ENCODE assay signal across 8 cellular contexts in genomic region chr1:26921126-26921461, GRCh38. TPM values are rescaled to one million over a fixed set of nuclear protein-coding genes. Genes with fewer than 3 reads are reported as not detected.
DNase-seq lines count a peak whose midpoint lies in the region; ATAC-seq, FAIRE-seq and TF ChIP-seq lines count a peak whose summit lies in the region.

No MANE protein-coding gene starts in this region.

- H3K27me3 ChIP-seq in iPS-18a (ENCODE audit: control insufficient read depth, insufficient read depth, low read length) (no peaks in the 10 kb centered on the region), stomach (no peaks in the 10 kb centered on the region)

- peaks cover 9% of the 10 kb centered on the region for H3K27me3 Mint-ChIP-seq in HFFc6 (ENCODE audit: insufficient read depth)
- H3K27me3 Mint-ChIP-seq in activated T-helper 2 cell treated with anti-CD3 and anti-CD28 coated beads, Interferon-gamma antibody, Interleukin-2, Interleukin-4, amounts not matched to agents 10 μg/mL and 5 μg/mL and 100 μg/mL, durations not matched to agents 14 hours and 24 hours and 36 hours (ENCODE audit: low read depth) = no peaks in the 10 kb centered on the region

- H3K4me2 ChIP-seq in A549 = peak overlapping the region; percentile 66

- POLR2A ChIA-PET in A549 (lab: Yijun Ruan, JAX) = no interaction called here

- FAIRE-seq in A549 (lab: Jason Lieb, UNC) = no peak

- CTCF ChIA-PET in A549 (lab: Yijun Ruan, JAX) = interaction anchor here (0.6 to 1.4 kb wide), 2 partner anchors 34 to 562 kb away, joined by 3 read pairs; no protein-coding TSS in a partner anchor

- H3K9me3 ChIP-seq in A549 = no peaks in the 10 kb centered on the region
- H3K9me3 ChIP-seq in iPS-18a (ENCODE audit: control insufficient read depth, low read depth, low read length) = no peaks in the 10 kb centered on the region
- no peaks in the 10 kb centered on the region for H3K9me3 ChIP-seq in stomach

- intact Hi-C loops in activated T-helper 2 cell treated with anti-CD3 and anti-CD28 coated beads, Interferon-gamma antibody, Interleukin-2, Interleukin-4, amounts not matched to agents 10 μg/mL and 5 μg/mL and 100 μg/mL, durations not matched to agents 14 hours and 24 hours and 36 hours (cut with micrococcal nuclease) = loop anchor here (1.0 kb wide), 1 partner anchor 21 kb away; the partner anchor contains the start of gene GPATCH3
- intact Hi-C loops in stomach (cut with DNase I; ENCODE audit: low total_unique reads) = no loop called here

- TF ChIP-seq CTCF in A549 (IDR thresholded peaks at IDR 0.05) = no peak
- TF ChIP-seq CTCF in HFFc6 (IDR thresholded peaks at IDR 0.05) = no peak
- TF ChIP-seq CTCF in stomach (IDR thresholded peaks at IDR 0.05) = no peak

- in situ Hi-C loops in KBM-7 (cut with MboI; ENCODE audit: low pct_unique_long_range_greater_than_20kb, low sequenced_read_pairs) = no loop called here

- H3K36me3 ChIP-seq in iPS-18a (ENCODE audit: control insufficient read depth, low read depth, low read length) (peaks cover 19% of the 10 kb centered on the region), stomach (peaks cover 21 to 30% (median 27%) of the 10 kb centered on the region in 4 donors)

- peaks cover 24% of the 10 kb centered on the region; the same call in 1 of the 2 replicates for H3K36me3 Mint-ChIP-seq in HFFc6 (ENCODE audit: low read depth)
- H3K36me3 Mint-ChIP-seq in activated T-helper 2 cell treated with anti-CD3 and anti-CD28 coated beads, Interferon-gamma antibody, Interleukin-2, Interleukin-4, amounts not matched to agents 10 μg/mL and 5 μg/mL and 100 μg/mL, durations not matched to agents 14 hours and 24 hours and 36 hours (ENCODE audit: low read depth) = peaks cover 33% of the 10 kb centered on the region

- DNase-seq in A549 (ENCODE audit: low read depth in 1 of 2, low spot score in 1 of 2) (no peak), HFFc6 (no peak), stomach (no peak), Kasumi-1 (lab: John Stamatoyannopoulos, UW) (no peak), NCI-H2227 (lab: John Stamatoyannopoulos, UW; ENCODE audit: unreplicated experiment) (no peak), KBM-7 (no peak)
- no peak for DNase-seq in activated T-helper 2 cell treated with anti-CD3 and anti-CD28 coated beads, Interferon-gamma antibody, Interleukin-2, Interleukin-4, amounts not matched to agents 10 μg/mL and 5 μg/mL and 100 μg/mL, durations not matched to agents 14 hours and 24 hours and 36 hours (ENCODE audit: low spot score)

- peak; percentile 59 to 64 for ATAC-seq in A549

- no peak for TF ChIP-seq RAD21 in A549 (conservative IDR thresholded peaks at IDR 0.05 in 1 of 2, IDR thresholded peaks at IDR 0.05 in 1 of 2)

- TF ChIP-seq POLR2A in A549 (IDR thresholded peaks at IDR 0.05; ENCODE audit: low read length) = no peak
- no peak for TF ChIP-seq POLR2A in stomach (IDR thresholded peaks at IDR 0.05)

- TF ChIP-seq EP300 in A549 (IDR thresholded peaks at IDR 0.05) = no peak
- no peak for TF ChIP-seq EP300 in stomach (IDR thresholded peaks at IDR 0.05)

- H3K4me1 ChIP-seq in A549 = peaks cover 18% of the 10 kb centered on the region
- H3K4me1 ChIP-seq in iPS-18a (ENCODE audit: control insufficient read depth, low read depth, low read length) = peaks cover 7% of the 10 kb centered on the region
- peaks cover 16 to 51% (median 31%) of the 10 kb centered on the region in 4 donors for H3K4me1 ChIP-seq in stomach

- peak overlapping the region; percentile 97 for H3K4me3 Mint-ChIP-seq in HFFc6
- peak overlapping the region; percentile 94 for H3K4me3 Mint-ChIP-seq in activated T-helper 2 cell treated with anti-CD3 and anti-CD28 coated beads, Interferon-gamma antibody, Interleukin-2, Interleukin-4, amounts not matched to agents 10 μg/mL and 5 μg/mL and 100 μg/mL, durations not matched to agents 14 hours and 24 hours and 36 hours (ENCODE audit: low read depth)

- H3K9me3 Mint-ChIP-seq in HFFc6 = no peaks in the 10 kb centered on the region
- H3K9me3 Mint-ChIP-seq in activated T-helper 2 cell treated with anti-CD3 and anti-CD28 coated beads, Interferon-gamma antibody, Interleukin-2, Interleukin-4, amounts not matched to agents 10 μg/mL and 5 μg/mL and 100 μg/mL, durations not matched to agents 14 hours and 24 hours and 36 hours = no peaks in the 10 kb centered on the region

- WGBS in A549 (ENCODE audit: missing lambda C conversion rate) = 36% methylated on average over 5 of the region's 5 CpGs
- WGBS in stomach, 5 donors = 16 to 31% (median 25%) methylated on average over 5 of the region's 5 CpGs

- H3K27ac ChIP-seq in A549 = peak overlapping the region; percentile 34 to 98; a peak in 5 of 6 replicates
- H3K27ac ChIP-seq in iPS-18a (ENCODE audit: low read length) = peak overlapping the region; percentile 57
- peak overlapping the region; percentile 93 to 97 (median 93) for H3K27ac ChIP-seq in stomach

- H3K4me1 Mint-ChIP-seq in HFFc6 (ENCODE audit: low read depth) = peaks cover 36% of the 10 kb centered on the region
- H3K4me1 Mint-ChIP-seq in activated T-helper 2 cell treated with anti-CD3 and anti-CD28 coated beads, Interferon-gamma antibody, Interleukin-2, Interleukin-4, amounts not matched to agents 10 μg/mL and 5 μg/mL and 100 μg/mL, durations not matched to agents 14 hours and 24 hours and 36 hours (ENCODE audit: low read depth) = peaks cover 27% of the 10 kb centered on the region

- peak overlapping the region; percentile 97 for H3K27ac Mint-ChIP-seq in HFFc6
- peak overlapping the region; percentile 95 for H3K27ac Mint-ChIP-seq in activated T-helper 2 cell treated with anti-CD3 and anti-CD28 coated beads, Interferon-gamma antibody, Interleukin-2, Interleukin-4, amounts not matched to agents 10 μg/mL and 5 μg/mL and 100 μg/mL, durations not matched to agents 14 hours and 24 hours and 36 hours

- peak overlapping the region; percentile 96 for H3K9ac ChIP-seq in iPS-18a (ENCODE audit: low read length)

- peak overlapping the region; percentile 98 for H3K4me3 ChIP-seq in A549
- peak overlapping the region; percentile 97 for H3K4me3 ChIP-seq in iPS-18a (ENCODE audit: low read length)
- peak overlapping the region; percentile 77 to 99 (median 94) for H3K4me3 ChIP-seq in stomach

RNA-seq across cellular contexts. Expression of gene NUDC, which starts 0.4 kb away (rescaled TPM):
- 54.8 and 79.0 TPM in 2 replicates for polyA plus RNA-seq in A549 (2011; rRNA removed)
- polyA plus RNA-seq in A549 (2012; cell fraction: cytosol; rRNA removed) = 112 and 137 TPM in 2 replicates
- polyA plus RNA-seq in A549 (2012; cell fraction: nucleus; rRNA removed) = 50.6 and 56.6 TPM in 2 replicates
- polyA plus RNA-seq in A549 (2017; fragmentation: RNase III; extraction: RNeasy Plus Mini Kit Qiagen cat#74134 plus additional on column Dnase treatment) = 133 to 150 TPM (median 134 TPM) in 3 replicates
- polyA minus RNA-seq in A549 (2011; rRNA and poly(A)+ RNA removed) = 31.3 and 32.5 TPM in 2 replicates
- 10 to 100 TPM; 69.1 to 92.6 (median 87.6) TPM for total RNA-seq in HFFc6 (2021; fragmentation: NEBNext Ultra II Directional; extraction: Animal tissue kit (Norgen Biotek cat#: 25700))
- 133 and 134 TPM in 2 replicates for total RNA-seq in activated T-helper 2 cell treated with anti-CD3 and anti-CD28 coated beads, Interferon-gamma antibody, Interleukin-2, Interleukin-4, amounts not matched to agents 10 μg/mL and 5 μg/mL and 100 μg/mL, durations not matched to agents 14 hours and 24 hours and 36 hours
- 10 to 100 TPM; 20.0 to 88.1 (median 33.5) TPM for total RNA-seq in stomach
- polyA plus RNA-seq in stomach = 10 to 100 TPM; 58.6 to 80.6 (median 71.7) TPM

RNA-seq across cellular contexts. Expression of gene NR0B2, which starts 7.3 kb away (rescaled TPM):
- not detected in 2 replicates for polyA plus RNA-seq in A549 (2011; rRNA removed)
- polyA plus RNA-seq in A549 (2012; cell fraction: cytosol; rRNA removed) = not detected in 2 replicates
- polyA plus RNA-seq in A549 (2012; cell fraction: nucleus; rRNA removed) = not detected in 2 replicates
- polyA plus RNA-seq in A549 (2017; fragmentation: RNase III; extraction: RNeasy Plus Mini Kit Qiagen cat#74134 plus additional on column Dnase treatment) = not detected in 3 replicates
- not detected in 2 replicates for polyA minus RNA-seq in A549 (2011; rRNA and poly(A)+ RNA removed)
- not detected for total RNA-seq in HFFc6 (2021; fragmentation: NEBNext Ultra II Directional; extraction: Animal tissue kit (Norgen Biotek cat#: 25700))
- total RNA-seq in activated T-helper 2 cell treated with anti-CD3 and anti-CD28 coated beads, Interferon-gamma antibody, Interleukin-2, Interleukin-4, amounts not matched to agents 10 μg/mL and 5 μg/mL and 100 μg/mL, durations not matched to agents 14 hours and 24 hours and 36 hours = not detected in 2 replicates
- 10 to 100 TPM in 2 of 5 donors, 1 to 10 TPM in 1, not detected in 2; 8.3 to 31.2 (median 21.7) TPM for total RNA-seq in stomach
- 10 to 100 TPM; 10.7 to 63.3 (median 39.1) TPM for polyA plus RNA-seq in stomach

RNA-seq across cellular contexts. Expression of gene GPATCH3, which starts 20.8 kb away (rescaled TPM):
- 4.9 and 5.4 TPM in 2 replicates for polyA plus RNA-seq in A549 (2011; rRNA removed)
- 7.6 and 8.3 TPM in 2 replicates for polyA plus RNA-seq in A549 (2012; cell fraction: cytosol; rRNA removed)
- 12.4 and 13.1 TPM in 2 replicates for polyA plus RNA-seq in A549 (2012; cell fraction: nucleus; rRNA removed)
- 7.0 to 8.7 TPM (median 8.3 TPM) in 3 replicates for polyA plus RNA-seq in A549 (2017; fragmentation: RNase III; extraction: RNeasy Plus Mini Kit Qiagen cat#74134 plus additional on column Dnase treatment)
- 6.1 and 6.4 TPM in 2 replicates for polyA minus RNA-seq in A549 (2011; rRNA and poly(A)+ RNA removed)
- 10 to 100 TPM in 3 of 6 experiments, 1 to 10 TPM in 3; 8.6 to 12.0 (median 10.2) TPM for total RNA-seq in HFFc6 (2021; fragmentation: NEBNext Ultra II Directional; extraction: Animal tissue kit (Norgen Biotek cat#: 25700))
- total RNA-seq in activated T-helper 2 cell treated with anti-CD3 and anti-CD28 coated beads, Interferon-gamma antibody, Interleukin-2, Interleukin-4, amounts not matched to agents 10 μg/mL and 5 μg/mL and 100 μg/mL, durations not matched to agents 14 hours and 24 hours and 36 hours = 12.7 and 14.9 TPM in 2 replicates
- 10 to 100 TPM in 3 of 5 donors, 1 to 10 TPM in 2; 3.1 to 42.0 (median 10.3) TPM for total RNA-seq in stomach
- 10 to 100 TPM; 13.5 to 21.8 (median 18.3) TPM for polyA plus RNA-seq in stomach

RNA-seq across cellular contexts. Expression of gene GPN2, which starts 31.0 kb away (rescaled TPM):
- polyA plus RNA-seq in A549 (2011; rRNA removed) (18.1 and 23.6 TPM in 2 replicates), A549 (2017; fragmentation: RNase III; extraction: RNeasy Plus Mini Kit Qiagen cat#74134 plus additional on column Dnase treatment) (16.9 to 18.3 TPM (median 18.1 TPM) in 3 replicates), stomach (10 to 100 TPM; 11.2 to 20.6 (median 15.6) TPM)
- 22.9 and 27.6 TPM in 2 replicates for polyA plus RNA-seq in A549 (2012; cell fraction: cytosol; rRNA removed)
- polyA plus RNA-seq in A549 (2012; cell fraction: nucleus; rRNA removed) = 14.7 and 24.0 TPM in 2 replicates
- 26.7 and 42.9 TPM in 2 replicates for polyA minus RNA-seq in A549 (2011; rRNA and poly(A)+ RNA removed)
- 10 to 100 TPM; 28.4 to 39.3 (median 36.1) TPM for total RNA-seq in HFFc6 (2021; fragmentation: NEBNext Ultra II Directional; extraction: Animal tissue kit (Norgen Biotek cat#: 25700))
- total RNA-seq in activated T-helper 2 cell treated with anti-CD3 and anti-CD28 coated beads, Interferon-gamma antibody, Interleukin-2, Interleukin-4, amounts not matched to agents 10 μg/mL and 5 μg/mL and 100 μg/mL, durations not matched to agents 14 hours and 24 hours and 36 hours = 36.0 and 43.1 TPM in 2 replicates
- total RNA-seq in stomach = 10 to 100 TPM in 2 of 5 donors, 1 to 10 TPM in 3; 5.4 to 66.3 (median 9.9) TPM

RNA-seq across cellular contexts. Expression of gene KDF1, which starts 39.2 kb away (rescaled TPM):
- polyA plus RNA-seq in A549 (2011; rRNA removed) (not detected in 2 replicates), A549 (2017; fragmentation: RNase III; extraction: RNeasy Plus Mini Kit Qiagen cat#74134 plus additional on column Dnase treatment) (not detected in 3 replicates), stomach (10 to 100 TPM; 13.6 to 15.3 (median 14.5) TPM)
- not detected in 2 replicates for polyA plus RNA-seq in A549 (2012; cell fraction: cytosol; rRNA removed)
- not detected in 2 replicates for polyA plus RNA-seq in A549 (2012; cell fraction: nucleus; rRNA removed)
- polyA minus RNA-seq in A549 (2011; rRNA and poly(A)+ RNA removed) = 0.15 TPM in 1 of 2 replicates, not detected in the other
- not detected for total RNA-seq in HFFc6 (2021; fragmentation: NEBNext Ultra II Directional; extraction: Animal tissue kit (Norgen Biotek cat#: 25700))
- total RNA-seq in activated T-helper 2 cell treated with anti-CD3 and anti-CD28 coated beads, Interferon-gamma antibody, Interleukin-2, Interleukin-4, amounts not matched to agents 10 μg/mL and 5 μg/mL and 100 μg/mL, durations not matched to agents 14 hours and 24 hours and 36 hours = not detected in 2 replicates
- total RNA-seq in stomach = 10 to 100 TPM in 2 of 5 donors, 1 to 10 TPM in 3; 2.9 to 21.6 (median 7.1) TPM
